ENCODE assay signal across 21 cellular contexts in the genomic region with DNA sequence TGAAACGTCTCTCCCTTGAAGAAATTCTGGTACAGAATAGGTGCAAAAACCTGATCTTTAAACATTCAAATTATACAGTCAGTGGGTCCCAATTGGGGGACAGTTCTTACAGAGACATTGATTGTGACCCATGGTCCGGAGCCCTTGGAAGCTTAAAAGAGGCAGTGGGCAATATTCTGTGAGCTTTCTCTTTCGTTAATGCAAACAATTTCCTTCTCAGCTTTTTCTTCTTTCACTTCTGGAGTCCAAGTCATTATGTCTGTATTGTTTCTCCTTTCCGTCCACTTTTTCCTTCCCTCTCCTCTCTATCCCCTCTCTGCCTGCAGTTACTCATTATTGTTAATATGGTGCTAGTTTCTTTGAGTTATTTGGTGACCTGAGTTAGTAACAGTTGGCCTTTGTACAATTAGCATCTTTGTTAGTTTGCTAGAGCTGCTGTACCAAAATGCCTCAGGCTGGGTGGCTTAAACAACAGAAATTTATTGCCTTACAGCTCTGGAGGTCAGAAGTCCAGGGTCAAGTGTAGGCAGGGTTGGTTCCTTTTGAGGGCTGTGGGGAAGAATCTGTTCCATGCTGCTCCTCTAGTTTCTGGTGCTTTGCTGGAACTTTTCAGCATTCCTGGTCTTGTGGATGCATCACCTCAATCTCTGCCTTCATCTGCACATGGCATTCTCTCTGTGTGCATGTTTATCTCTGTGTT.
DNase-seq lines count a peak whose midpoint lies in the region; ATAC-seq and TF ChIP-seq lines count a peak whose summit lies in the region.
"Had no signal": no experiment of that assay in that cellular context is flagged by ENCODE, and none has a peak within 500 bp of the region (broad histone marks: within the 10 kb centered on the region; RNA-seq: fewer than 3 reads in every experiment).

No MANE protein-coding gene starts in this region.

- POLR2A ChIA-PET in HEK293T (lab: Yijun Ruan, JAX) = no interaction called here

- peak overlapping the region; percentile 27 for H3K27ac Mint-ChIP-seq in stimulated activated naive B cell treated with anti-CD40 and anti-IgM and Interleukin-4, amounts not matched to agents 10 μg/mL and 1 μg/mL and 100 μg/mL, for 72 hours
- H3K27ac Mint-ChIP-seq: activated CD4-positive, alpha-beta T cell treated with anti-CD3 and anti-CD28 coated beads for 36 hours; activated naive CD4-positive, alpha-beta T cell treated with anti-CD3 and anti-CD28 coated beads, Interleukin-2, amount 50 U/mL, for 72 hours; HFFc6; immature natural killer cell; neural progenitor cell; stimulated activated naive CD8-positive, alpha-beta T cell treated with anti-CD3 and anti-CD28 coated beads, Interleukin-15, Interleukin-2, amounts not matched to agents 100 ng/mL and 50 ng/mL, for 24 hours had no signal

- peaks cover 0 to 11% of the 10 kb centered on the region in 2 donors for H3K36me3 Mint-ChIP-seq in stimulated activated naive B cell treated with anti-CD40 and anti-IgM and Interleukin-4, amounts not matched to agents 10 μg/mL and 1 μg/mL and 100 μg/mL, for 72 hours
- H3K36me3 Mint-ChIP-seq: activated naive CD4-positive, alpha-beta T cell treated with anti-CD3 and anti-CD28 coated beads, Interleukin-2, amount 50 U/mL, for 72 hours; immature natural killer cell had no signal

- peak; percentile 59 for DNase-seq in NOMO-1 treated with DMSO at 0.1 percent for 48 hours (lab: John Stamatoyannopoulos, UW; ENCODE audit: unreplicated experiment)
- DNase-seq in stimulated activated naive B cell treated with anti-CD40 and anti-IgM and Interleukin-4, amounts not matched to agents 10 μg/mL and 1 μg/mL and 100 μg/mL, for 72 hours = no peak
- DNase-seq in HEK293T (ENCODE audit: extremely low spot score) = no peak
- DNase-seq in stimulated activated CD4-positive, alpha-beta T cell treated with anti-CD3 and anti-CD28 coated beads, Interleukin-1b, Interleukin-23, amount 100 ng/mL, for 48 hours = no peak
- no peak for DNase-seq in stimulated activated naive CD4-positive, alpha-beta T cell (lab: John Stamatoyannopoulos, UW)
- DNase-seq: activated CD4-positive, alpha-beta T cell treated with anti-CD3 and anti-CD28 coated beads for 36 hours; AML-193; DMS79; HFFc6; immature natural killer cell; Karpas-422; NCI-H1048; NCI-H1930; NCI-H345; stimulated activated CD4-positive, alpha-beta T cell treated with anti-CD3 and anti-CD28 coated beads, Interleukin-2, amount 100 ng/mL, for 24 hours; tibial artery had no signal

- H3K9me3 Mint-ChIP-seq in stimulated activated naive B cell treated with anti-CD40 and anti-IgM and Interleukin-4, amounts not matched to agents 10 μg/mL and 1 μg/mL and 100 μg/mL, for 72 hours = peaks cover 0 to 3% of the 10 kb centered on the region in 2 donors
- H3K9me3 Mint-ChIP-seq: HFFc6; stimulated activated naive CD8-positive, alpha-beta T cell treated with anti-CD3 and anti-CD28 coated beads, Interleukin-15, Interleukin-2, amounts not matched to agents 100 ng/mL and 50 ng/mL, for 24 hours had no signal

- H3K4me1 Mint-ChIP-seq in stimulated activated naive B cell treated with anti-CD40 and anti-IgM and Interleukin-4, amounts not matched to agents 10 μg/mL and 1 μg/mL and 100 μg/mL, for 72 hours = no peaks in the 10 kb centered on the region
- H3K4me1 Mint-ChIP-seq: activated CD4-positive, alpha-beta T cell treated with anti-CD3 and anti-CD28 coated beads for 36 hours; immature natural killer cell; neural progenitor cell had no signal

- H3K4me3 Mint-ChIP-seq in stimulated activated naive B cell treated with anti-CD40 and anti-IgM and Interleukin-4, amounts not matched to agents 10 μg/mL and 1 μg/mL and 100 μg/mL, for 72 hours = no peak overlapping the region
- H3K4me3 Mint-ChIP-seq: activated CD4-positive, alpha-beta T cell treated with anti-CD3 and anti-CD28 coated beads for 36 hours; HFFc6; immature natural killer cell; neural progenitor cell; stimulated activated naive CD8-positive, alpha-beta T cell treated with anti-CD3 and anti-CD28 coated beads, Interleukin-15, Interleukin-2, amounts not matched to agents 100 ng/mL and 50 ng/mL, for 24 hours had no signal

- H3K27me3 Mint-ChIP-seq in stimulated activated naive B cell treated with anti-CD40 and anti-IgM and Interleukin-4, amounts not matched to agents 10 μg/mL and 1 μg/mL and 100 μg/mL, for 72 hours = no peaks in the 10 kb centered on the region
- H3K27me3 Mint-ChIP-seq: activated CD4-positive, alpha-beta T cell treated with anti-CD3 and anti-CD28 coated beads for 36 hours; stimulated activated naive CD8-positive, alpha-beta T cell treated with anti-CD3 and anti-CD28 coated beads, Interleukin-15, Interleukin-2, amounts not matched to agents 100 ng/mL and 50 ng/mL, for 24 hours had no signal

- ATAC-seq in GM19035 (IDR thresholded peaks at IDR 0.05; ENCODE audit: unreplicated experiment) (peak; percentile 68), GM21723 (IDR thresholded peaks at IDR 0.05; ENCODE audit: unreplicated experiment) (peak; percentile 72)
- ATAC-seq in stimulated activated naive B cell treated with anti-CD40 and anti-IgM and Interleukin-4, amounts not matched to agents 10 μg/mL and 1 μg/mL and 100 μg/mL, for 72 hours (replicated peaks) = no peak
- ATAC-seq: activated CD4-positive, alpha-beta T cell treated with anti-CD3 and anti-CD28 coated beads for 36 hours; activated naive CD4-positive, alpha-beta T cell treated with anti-CD3 and anti-CD28 coated beads, Interleukin-2, amount 50 U/mL, for 72 hours had no signal

- CTCF ChIA-PET in HEK293T (lab: Yijun Ruan, JAX) = no interaction called here

TF ChIP-seq in HEK293T, 16 proteins besides CTCF, POLR2A, EP300 and RAD21:
- TF ChIP-seq HDGF (IDR thresholded peaks at IDR 0.05; ENCODE audit: borderline replicate concordance) (no peak), ARNT (IDR thresholded peaks at IDR 0.05) (no peak), SP1 (IDR thresholded peaks at IDR 0.05) (no peak), L3MBTL2 (conservative IDR thresholded peaks at IDR 0.05) (no peak), FOXK2 (IDR thresholded peaks at IDR 0.05) (no peak), LEF1 (IDR thresholded peaks at IDR 0.05; ENCODE audit: borderline replicate concordance) (no peak), FOXM1 (IDR thresholded peaks at IDR 0.05; ENCODE audit: borderline replicate concordance) (no peak), ZNF384 (IDR thresholded peaks at IDR 0.05) (no peak), CTBP1 (IDR thresholded peaks at IDR 0.05; ENCODE audit: borderline replicate concordance) (no peak), BHLHE40 (IDR thresholded peaks at IDR 0.05; ENCODE audit: borderline replicate concordance) (no peak), SUZ12 (IDR thresholded peaks at IDR 0.05) (no peak), NFRKB (IDR thresholded peaks at IDR 0.05) (no peak), ELF4 (IDR thresholded peaks at IDR 0.05) (no peak), TARDBP (IDR thresholded peaks at IDR 0.05) (no peak), FOXA1 (IDR thresholded peaks at IDR 0.05) (no peak)
- TF ChIP-seq, protein P1, sequence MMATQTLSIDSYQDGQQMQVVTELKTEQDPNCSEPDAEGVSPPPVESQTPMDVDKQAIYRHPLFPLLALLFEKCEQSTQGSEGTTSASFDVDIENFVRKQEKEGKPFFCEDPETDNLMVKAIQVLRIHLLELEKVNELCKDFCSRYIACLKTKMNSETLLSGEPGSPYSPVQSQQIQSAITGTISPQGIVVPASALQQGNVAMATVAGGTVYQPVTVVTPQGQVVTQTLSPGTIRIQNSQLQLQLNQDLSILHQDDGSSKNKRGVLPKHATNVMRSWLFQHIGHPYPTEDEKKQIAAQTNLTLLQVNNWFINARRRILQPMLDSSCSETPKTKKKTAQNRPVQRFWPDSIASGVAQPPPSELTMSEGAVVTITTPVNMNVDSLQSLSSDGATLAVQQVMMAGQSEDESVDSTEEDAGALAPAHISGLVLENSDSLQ (IDR thresholded peaks at IDR 0.05) = no peak
TF ChIP-seq in HEK293T: peak in this region for 0.

Comparison
In these comparisons a context has a peak if more than half of its experiments do, and no peak if none do; other contexts are left out.
1. ATAC-seq: peak in GM19035 (single experiment) and GM21723 (single experiment); none in stimulated activated naive B cell treated with anti-CD40 and anti-IgM and Interleukin-4, amounts not matched to agents 10 μg/mL and 1 μg/mL and 100 μg/mL, for 72 hours (0 of 2).